ENCODE assay signal across 8 cellular contexts in genomic region chr1:15246960-15247614, GRCh38. TPM values are rescaled to one million over a fixed set of nuclear protein-coding genes. Genes with fewer than 3 reads are reported as not detected.
DNase-seq lines count a peak whose midpoint lies in the region; ATAC-seq and TF ChIP-seq lines count a peak whose summit lies in the region.

Gene FHAD1 (plus strand): TSS chr1:15247223. CDS start chr1:15251785, 4,562 bp downstream.

- H3K27ac ChIP-seq in duodenal mucosa (ENCODE audit: low read depth, low read length): no peak within 1 kb of the TSS
- H3K27ac ChIP-seq in lower lobe of right lung: peak within 1 kb of the TSS; percentile 53

- H3K27me3 ChIP-seq in duodenal mucosa (ENCODE audit: control insufficient read depth in 1 of 2, insufficient read depth in 2 of 2, low read length in 2 of 2) (no peaks in the 10 kb centered on the region), lower lobe of right lung (ENCODE audit: low read depth) (no peaks in the 10 kb centered on the region)

- peak within 1 kb of the TSS; percentile 69 for H3K4me3 Mint-ChIP-seq in activated CD4-positive, alpha-beta T cell treated with anti-CD3 and anti-CD28 coated beads, Interleukin-2, amount 10 ng/mL, durations not matched to agents 24 days and 14 days

- H3K27me3 Mint-ChIP-seq in activated CD4-positive, alpha-beta T cell treated with anti-CD3 and anti-CD28 coated beads, Interleukin-2, amount 10 ng/mL, durations not matched to agents 24 days and 14 days: peaks cover 68% of the 10 kb centered on the region

- H3K9me3 Mint-ChIP-seq in activated CD4-positive, alpha-beta T cell treated with anti-CD3 and anti-CD28 coated beads, Interleukin-2, amount 10 ng/mL, durations not matched to agents 24 days and 14 days: no peaks in the 10 kb centered on the region

- H3K4me1 ChIP-seq in duodenal mucosa (ENCODE audit: control insufficient read depth in 1 of 2, insufficient read depth in 2 of 2, low read length in 2 of 2) (peaks cover 4 to 5% of the 10 kb centered on the region in 2 donors), lower lobe of right lung (peaks cover 40% of the 10 kb centered on the region)

- H3K9ac ChIP-seq in duodenal mucosa (ENCODE audit: low read depth in 1 of 2, low read length in 2 of 2): peak within 1 kb of the TSS in 1 of 2 donors; percentile 10

- ATAC-seq in GM19035 (IDR thresholded peaks at IDR 0.05; ENCODE audit: unreplicated experiment) (peak; percentile 63), lower lobe of right lung (peak; percentile 92 to 94), HG02763 (IDR thresholded peaks at IDR 0.05; ENCODE audit: unreplicated experiment) (no peak)

- intact Hi-C loops in activated CD4-positive, alpha-beta T cell treated with anti-CD3 and anti-CD28 coated beads, Interleukin-2, amount 10 ng/mL, durations not matched to agents 24 days and 14 days (cut with micrococcal nuclease): loop anchor here (5.0 kb wide), 2 partner anchors 370 to 720 kb away; partner anchors contain the start of gene DDI2
- intact Hi-C loops in lower lobe of right lung (cut with DNase I): no loop called here

- H3K4me1 Mint-ChIP-seq in activated CD4-positive, alpha-beta T cell treated with anti-CD3 and anti-CD28 coated beads, Interleukin-2, amount 10 ng/mL, durations not matched to agents 24 days and 14 days: peaks cover 46% of the 10 kb centered on the region

- peak within 1 kb of the TSS; percentile 83 for H3K27ac Mint-ChIP-seq in activated CD4-positive, alpha-beta T cell treated with anti-CD3 and anti-CD28 coated beads, Interleukin-2, amount 10 ng/mL, durations not matched to agents 24 days and 14 days

- DNase-seq in NCI-H187 (lab: John Stamatoyannopoulos, UW) (peak; percentile 40 to 57), lower lobe of right lung (peak; percentile 84), dedifferentiated amniotic fluid mesenchymal stem cell (ENCODE audit: extremely low spot score) (no peak)
- peak; percentile 83 for DNase-seq in activated CD4-positive, alpha-beta T cell treated with anti-CD3 and anti-CD28 coated beads, Interleukin-2, amount 10 ng/mL, durations not matched to agents 24 days and 14 days
- DNase-seq in stimulated activated CD8-positive, alpha-beta memory T cell treated with anti-CD3 and anti-CD28 coated beads, Interleukin-12 subunit alpha, Interleukin-12 subunit beta, amount 100 ng/mL, for 4 hours (ENCODE audit: low read depth): peak; percentile 35

- peaks cover 5% of the 10 kb centered on the region for H3K36me3 Mint-ChIP-seq in activated CD4-positive, alpha-beta T cell treated with anti-CD3 and anti-CD28 coated beads, Interleukin-2, amount 10 ng/mL, durations not matched to agents 24 days and 14 days (ENCODE audit: low read depth)

- H3K36me3 ChIP-seq in duodenal mucosa (ENCODE audit: control insufficient read depth in 1 of 2, insufficient read depth in 2 of 2, low read length in 2 of 2) (no peaks in the 10 kb centered on the region), lower lobe of right lung (no peaks in the 10 kb centered on the region)

- no peak for TF ChIP-seq CTCF in lower lobe of right lung (IDR thresholded peaks at IDR 0.05)

- H3K9me3 ChIP-seq in duodenal mucosa (ENCODE audit: control insufficient read depth in 1 of 2, low read length in 2 of 2) (no peaks in the 10 kb centered on the region), lower lobe of right lung (no peaks in the 10 kb centered on the region)

- peak within 1 kb of the TSS; percentile 40 to 55 for H3K4me3 ChIP-seq in duodenal mucosa (ENCODE audit: low read depth in 1 of 2, low read length in 2 of 2)
- H3K4me3 ChIP-seq in lower lobe of right lung: peak within 1 kb of the TSS; percentile 55

RNA-seq across cellular contexts. Expression of gene FHAD1, which starts in this region (rescaled TPM):
- total RNA-seq in activated CD4-positive, alpha-beta T cell treated with anti-CD3 and anti-CD28 coated beads, Interleukin-2, amount 10 ng/mL, durations not matched to agents 24 days and 14 days: not detected in 2 replicates
- total RNA-seq in lower lobe of right lung: 14.3 TPM

Comparison
In these comparisons a context has a peak if more than half of its experiments do, and no peak if none do; other contexts are left out.
1. RNA of gene FHAD1 (total RNA-seq): 14.3 TPM in lower lobe of right lung (single experiment); not detected in activated CD4-positive, alpha-beta T cell treated with anti-CD3 and anti-CD28 coated beads, Interleukin-2, amount 10 ng/mL, durations not matched to agents 24 days and 14 days; every median in the first group is over 10 times any median in the second.
2. Peak in DNase-seq in activated CD4-positive, alpha-beta T cell treated with anti-CD3 and anti-CD28 coated beads, Interleukin-2, amount 10 ng/mL, durations not matched to agents 24 days and 14 days; RNA of the gene not detected or under 1 TPM.